Comparison of ENCODE assay signal across 16 cellular contexts in the genomic region with DNA sequence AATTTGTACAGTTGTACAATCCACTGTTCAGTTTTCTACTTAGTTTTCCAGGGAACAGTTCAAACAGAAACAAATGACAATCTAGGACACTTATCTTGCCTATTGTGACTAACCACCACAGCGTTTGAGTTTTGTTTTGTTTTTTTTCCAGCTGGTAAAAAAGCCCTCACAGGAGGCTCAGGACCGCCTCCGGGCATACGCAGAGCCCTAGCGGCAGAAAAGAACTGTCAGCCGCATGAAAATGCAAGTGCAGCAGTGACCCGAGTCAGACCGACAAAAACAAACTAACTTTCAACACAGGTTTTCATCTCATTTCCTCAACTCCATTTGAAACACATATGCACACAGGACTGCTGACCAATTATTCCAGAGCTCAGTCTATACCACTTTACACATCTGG.
DNase-seq lines count a peak whose midpoint lies in the region; ATAC-seq and TF ChIP-seq lines count a peak whose summit lies in the region.
"Had no signal": no experiment of that assay in that cellular context is flagged by ENCODE, and none has a peak within 500 bp of the region (broad histone marks: within the 10 kb centered on the region; RNA-seq: fewer than 3 reads in every experiment).

No MANE protein-coding gene starts in this region.

- in situ Hi-C loops in brain microvascular endothelial cell (cut with HindIII; ENCODE audit: low pct_ligation_motif_present, low sequenced_read_pairs): no loop called here

- peak; percentile 24 for TF ChIP-seq CTCF in LNCaP clone FGC (IDR thresholded peaks at IDR 0.05; ENCODE audit: control insufficient read depth, extremely low read depth, insufficient read depth)
- peak; percentile 65 for TF ChIP-seq CTCF in brain microvascular endothelial cell (IDR thresholded peaks at IDR 0.05; ENCODE audit: low read depth, low read length, missing control alignments)
- no peak for TF ChIP-seq CTCF in natural killer cell (IDR thresholded peaks at IDR 0.05)
- TF ChIP-seq CTCF in dorsolateral prefrontal cortex (IDR thresholded peaks at IDR 0.05 in 54 of 56, conservative IDR thresholded peaks at IDR 0.05 in 2 of 56; ENCODE audit: low read depth in 1 of 56, partially characterized antibody in 56 of 56): peak in 21 of 56 donors; percentile 6 to 49 (median 28)

- peak; percentile 56 for DNase-seq in AG20443 (ENCODE audit: low spot score)
- no peak for DNase-seq in LNCaP clone FGC (ENCODE audit: low read depth)
- peak; percentile 34 for DNase-seq in brain microvascular endothelial cell
- DNase-seq in natural killer cell: no peak
- DNase-seq in dorsolateral prefrontal cortex: no peak
- DNase-seq in activated gamma-delta T cell treated with Interleukin-2 at 50 U/mL for 16 hours: no peak
- DNase-seq: activated naive CD4-positive, alpha-beta T cell; CD8-positive, alpha-beta memory T cell; effector CD4-positive, alpha-beta T cell; H7; NCI-H524 treated with DMSO at 0.1 percent for 48 hours; uterus had no signal

- ATAC-seq in natural killer cell: peak; percentile 65 to 79 (median 75)
- ATAC-seq in activated T-helper 17 cell treated with anti-CD3 and anti-CD28 coated beads, Interleukin-2, amount 50 U/mL, for 72 hours (replicated peaks): no peak
- ATAC-seq in HG02571 (IDR thresholded peaks at IDR 0.05; ENCODE audit: unreplicated experiment): no peak
- ATAC-seq: SK-N-SH treated with all-trans-retinoic acid at 6 μM for 48 hours had no signal

- H3K4me3 ChIP-seq in LNCaP clone FGC (ENCODE audit: low read depth, low read length) (peak overlapping the region; percentile 3; the same call in 1 of the 2 replicates), brain microvascular endothelial cell (ENCODE audit: low read depth, low read length) (no peak overlapping the region), dorsolateral prefrontal cortex (peak overlapping the region in 7 of 59 donors; percentile 0 to 44 (median 9))
- H3K4me3 ChIP-seq: uterus had no signal

- peak overlapping the region; percentile 64 for H3K4me3 Mint-ChIP-seq in natural killer cell
- no peak overlapping the region for H3K4me3 Mint-ChIP-seq in activated T-helper 17 cell treated with anti-CD3 and anti-CD28 coated beads, Interleukin-2, amount 50 U/mL, for 72 hours
- H3K4me3 Mint-ChIP-seq: CD8-positive, alpha-beta memory T cell had no signal

- H3K27ac ChIP-seq in brain microvascular endothelial cell: no peak overlapping the region
- H3K27ac ChIP-seq in dorsolateral prefrontal cortex: no peak overlapping the region
- H3K27ac ChIP-seq: KMS-11, uterus had no signal

- no peaks in the 10 kb centered on the region for H3K36me3 ChIP-seq in brain microvascular endothelial cell (replicated peaks)
- H3K36me3 ChIP-seq: uterus had no signal

- no peaks in the 10 kb centered on the region for H3K27me3 Mint-ChIP-seq in natural killer cell (ENCODE audit: low read depth in 2 of 2)
- H3K27me3 Mint-ChIP-seq in activated T-helper 17 cell treated with anti-CD3 and anti-CD28 coated beads, Interleukin-2, amount 50 U/mL, for 72 hours: no peaks in the 10 kb centered on the region
- H3K27me3 Mint-ChIP-seq: CD8-positive, alpha-beta memory T cell had no signal

- no peaks in the 10 kb centered on the region for H3K27me3 ChIP-seq in brain microvascular endothelial cell (replicated peaks)
- no peaks in the 10 kb centered on the region for H3K27me3 ChIP-seq in dorsolateral prefrontal cortex
- H3K27me3 ChIP-seq: uterus had no signal

- H3K4me1 Mint-ChIP-seq in natural killer cell: peaks cover 22 to 33% of the 10 kb centered on the region in 2 donors
- H3K4me1 Mint-ChIP-seq in activated T-helper 17 cell treated with anti-CD3 and anti-CD28 coated beads, Interleukin-2, amount 50 U/mL, for 72 hours: no peaks in the 10 kb centered on the region

- no peaks in the 10 kb centered on the region for H3K9me3 Mint-ChIP-seq in natural killer cell
- H3K9me3 Mint-ChIP-seq in activated T-helper 17 cell treated with anti-CD3 and anti-CD28 coated beads, Interleukin-2, amount 50 U/mL, for 72 hours: no peaks in the 10 kb centered on the region
- H3K9me3 Mint-ChIP-seq: CD8-positive, alpha-beta memory T cell had no signal

- intact Hi-C loops in natural killer cell (cut with micrococcal nuclease): no loop called here
- intact Hi-C loops in dorsolateral prefrontal cortex (cut with DNase I): loop anchor here (5.0 kb wide), 2 partner anchors 60 to 410 kb away; no protein-coding TSS in a partner anchor

- peak overlapping the region in 1 of 2 donors; percentile 78 for H3K27ac Mint-ChIP-seq in natural killer cell
- no peak overlapping the region for H3K27ac Mint-ChIP-seq in activated T-helper 17 cell treated with anti-CD3 and anti-CD28 coated beads, Interleukin-2, amount 50 U/mL, for 72 hours
- H3K27ac Mint-ChIP-seq: CD8-positive, alpha-beta memory T cell had no signal

- no peaks in the 10 kb centered on the region for H3K36me3 Mint-ChIP-seq in natural killer cell
- no peaks in the 10 kb centered on the region for H3K36me3 Mint-ChIP-seq in activated T-helper 17 cell treated with anti-CD3 and anti-CD28 coated beads, Interleukin-2, amount 50 U/mL, for 72 hours (ENCODE audit: low read depth)
- H3K36me3 Mint-ChIP-seq: CD8-positive, alpha-beta memory T cell had no signal

Comparison
In these comparisons a context has a peak if more than half of its experiments do, and no peak if none do; other contexts are left out.
1. DNase-seq: peak in AG20443 (single experiment) and brain microvascular endothelial cell (single experiment); none in LNCaP clone FGC (single experiment), natural killer cell (single experiment), dorsolateral prefrontal cortex (0 of 10) and activated gamma-delta T cell treated with Interleukin-2 at 50 U/mL for 16 hours (single experiment).
2. ATAC-seq: peak in natural killer cell (3 of 3); none in activated T-helper 17 cell treated with anti-CD3 and anti-CD28 coated beads, Interleukin-2, amount 50 U/mL, for 72 hours (single experiment) and HG02571 (single experiment).